In genomic region chrX:154411322-154411980, GRCh38 we compare ENCODE assay signal across 1 cellular context.
TF ChIP-seq lines count a peak whose summit lies in the region.

Gene TAFAZZIN, plus strand, starts transcription at chrX:154411539. Its CDS starts 305 bp downstream, at chrX:154411844.

TF ChIP-seq in HepG2, 621 proteins besides CTCF, POLR2A, EP300 and RAD21 (continued from another document and continues in another):
- TF ChIP-seq ZNF512B (CRISPR knock-in tag; IDR thresholded peaks at IDR 0.05; ENCODE audit: borderline replicate concordance) (no peak), ZNF430 (CRISPR knock-in tag; IDR thresholded peaks at IDR 0.05) (peak; percentile 18; the same call in 1 of the 2 replicates), EEA1 (CRISPR knock-in tag; IDR thresholded peaks at IDR 0.05; ENCODE audit: borderline replicate concordance) (no peak), CHD4 (IDR thresholded peaks at IDR 0.05; ENCODE audit: borderline replicate concordance, low read length) (no peak), ZNF607 (CRISPR knock-in tag; IDR thresholded peaks at IDR 0.05; ENCODE audit: borderline replicate concordance) (no peak), TFAP4 (IDR thresholded peaks at IDR 0.05; ENCODE audit: borderline replicate concordance, low read depth) (no peak), ZNF792 (CRISPR knock-in tag; IDR thresholded peaks at IDR 0.05) (no peak), RBM22 (optimal IDR thresholded peaks at IDR 0.05; ENCODE audit: low read length) (no peak), ZNF772 (CRISPR knock-in tag; IDR thresholded peaks at IDR 0.05) (no peak), E2F2 (CRISPR knock-in tag; IDR thresholded peaks at IDR 0.05; ENCODE audit: borderline replicate concordance) (no peak), RARA (CRISPR knock-in tag; IDR thresholded peaks at IDR 0.05) (peak; percentile 11; the same call in 1 of the 2 replicates), ZNF234 (CRISPR knock-in tag; conservative IDR thresholded peaks at IDR 0.05) (no peak), ZMAT3 (CRISPR knock-in tag; conservative IDR thresholded peaks at IDR 0.05) (peak; percentile 71; the same call in 1 of the 2 replicates), ZNF30 (CRISPR knock-in tag; IDR thresholded peaks at IDR 0.05) (no peak), ZNF441 (CRISPR knock-in tag; IDR thresholded peaks at IDR 0.05; ENCODE audit: borderline replicate concordance) (0 out of 2 replicates have a peak, but pooled peaks have one; percentile 32), KAT7 (CRISPR knock-in tag; IDR thresholded peaks at IDR 0.05; ENCODE audit: borderline replicate concordance) (no peak), POLR2AphosphoS5 (IDR thresholded peaks at IDR 0.05; ENCODE audit: low read depth, low read length) (peak; percentile 63), KLF16 (CRISPR knock-in tag; IDR thresholded peaks at IDR 0.05) (no peak), NFKBIZ (CRISPR knock-in tag; IDR thresholded peaks at IDR 0.05) (no peak), PCBP1 (IDR thresholded peaks at IDR 0.05; ENCODE audit: borderline replicate concordance, low read depth, low read length) (no peak), ZNF552 (CRISPR knock-in tag; IDR thresholded peaks at IDR 0.05; ENCODE audit: borderline replicate concordance) (no peak), ZNF7 (CRISPR knock-in tag; IDR thresholded peaks at IDR 0.05) (no peak), YY1 (IDR thresholded peaks at IDR 0.05; ENCODE audit: insufficient read depth, insufficient replicate concordance, low read depth, low read length) (peak; percentile 54), TEAD3 (CRISPR knock-in tag; optimal IDR thresholded peaks at IDR 0.05; ENCODE audit: borderline replicate concordance) (no peak), ZNF253 (CRISPR knock-in tag; IDR thresholded peaks at IDR 0.05; ENCODE audit: borderline replicate concordance) (no peak), PITX1 (CRISPR knock-in tag; IDR thresholded peaks at IDR 0.05) (0 out of 2 replicates have a peak, but pooled peaks have one; percentile 10), NBN (conservative IDR thresholded peaks at IDR 0.05) (no peak), DRAP1 (CRISPR knock-in tag; IDR thresholded peaks at IDR 0.05) (no peak), ISX (CRISPR knock-in tag; conservative IDR thresholded peaks at IDR 0.05) (no peak), SYNCRIP (IDR thresholded peaks at IDR 0.05; ENCODE audit: insufficient read depth, low read depth, low read length) (no peak), JUN (CRISPR knock-in tag; IDR thresholded peaks at IDR 0.05) (0 out of 2 replicates have a peak, but pooled peaks have one; percentile 29), TRAFD1 (CRISPR knock-in tag; IDR thresholded peaks at IDR 0.05; ENCODE audit: borderline replicate concordance) (no peak), ZNF44 (CRISPR knock-in tag; IDR thresholded peaks at IDR 0.05) (no peak), ZBTB26 (CRISPR knock-in tag; IDR thresholded peaks at IDR 0.05; ENCODE audit: borderline replicate concordance) (no peak), PRDM15 (CRISPR knock-in tag; IDR thresholded peaks at IDR 0.05) (no peak), FOXO1 (CRISPR knock-in tag; IDR thresholded peaks at IDR 0.05) (no peak), ZNF704 (CRISPR knock-in tag; IDR thresholded peaks at IDR 0.05; ENCODE audit: borderline replicate concordance) (0 out of 2 replicates have a peak, but pooled peaks have one; percentile 33), ZFP36L1 (CRISPR knock-in tag; IDR thresholded peaks at IDR 0.05) (no peak), DMAP1 (CRISPR knock-in tag; IDR thresholded peaks at IDR 0.05) (no peak; the same call in 1 of the 2 replicates), GLI4 (CRISPR knock-in tag; IDR thresholded peaks at IDR 0.05; ENCODE audit: borderline replicate concordance) (no peak), HMGA1 (CRISPR knock-in tag; conservative IDR thresholded peaks at IDR 0.05) (no peak), SCMH1 (CRISPR knock-in tag; IDR thresholded peaks at IDR 0.05; ENCODE audit: borderline replicate concordance) (no peak), ZBTB10 (CRISPR knock-in tag; IDR thresholded peaks at IDR 0.05; ENCODE audit: borderline replicate concordance) (no peak), MTF1 (CRISPR knock-in tag; IDR thresholded peaks at IDR 0.05) (no peak), BORCS8-MEF2B (CRISPR knock-in tag; IDR thresholded peaks at IDR 0.05) (0 out of 2 replicates have a peak, but pooled peaks have one; percentile 17), ZNF788 (CRISPR knock-in tag; IDR thresholded peaks at IDR 0.05; ENCODE audit: borderline replicate concordance) (peak; percentile 36; the same call in 1 of the 2 replicates), ETV5 (CRISPR knock-in tag; IDR thresholded peaks at IDR 0.05; ENCODE audit: borderline replicate concordance) (0 out of 2 replicates have a peak, but pooled peaks have one; percentile 18), ZNF34 (CRISPR knock-in tag; IDR thresholded peaks at IDR 0.05; ENCODE audit: borderline replicate concordance) (no peak), HIVEP1 (CRISPR knock-in tag; IDR thresholded peaks at IDR 0.05) (no peak), TBP (CRISPR knock-in tag; IDR thresholded peaks at IDR 0.05) (no peak), PTBP1 (IDR thresholded peaks at IDR 0.05; ENCODE audit: low read depth, low read length, poor library complexity, severe bottlenecking) (no peak)
